8 cellular contexts compared by ENCODE assay signal in the genomic region with DNA sequence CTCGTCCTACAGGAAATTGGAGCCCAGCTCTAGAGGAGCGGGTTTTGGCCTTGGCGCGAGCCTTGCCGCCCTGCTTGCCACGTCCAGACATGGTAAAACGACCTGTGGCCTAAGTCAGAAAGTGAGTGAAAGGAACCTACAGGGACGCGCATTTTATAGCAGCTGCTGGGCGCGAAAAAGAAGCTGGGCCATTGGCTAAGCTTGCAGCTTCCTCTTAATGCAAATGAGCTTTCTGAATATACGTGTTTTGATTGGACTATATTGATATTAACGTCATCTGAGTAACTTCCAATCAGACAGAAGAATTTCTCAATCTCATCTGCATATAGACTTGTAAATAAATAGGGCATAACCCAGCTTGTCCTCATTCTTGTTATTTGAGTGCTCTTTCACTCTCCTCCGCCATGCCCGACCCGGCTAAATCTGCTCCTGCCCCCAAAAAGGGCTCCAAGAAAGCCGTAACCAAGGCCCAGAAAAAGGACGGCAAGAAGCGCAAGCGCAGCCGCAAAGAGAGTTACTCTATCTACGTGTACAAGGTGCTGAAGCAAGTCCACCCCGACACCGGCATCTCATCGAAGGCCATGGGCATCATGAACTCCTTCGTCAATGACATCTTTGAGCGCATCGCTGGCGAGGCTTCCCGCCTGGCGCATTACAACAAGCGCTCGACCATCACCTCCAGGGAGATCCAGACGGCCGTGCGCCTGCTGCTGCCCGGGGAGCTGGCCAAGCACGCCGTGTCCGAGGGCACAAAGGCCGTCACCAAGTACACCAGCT. TPM values are rescaled to one million over a fixed set of nuclear protein-coding genes. Genes with fewer than 3 reads are reported as not detected.
DNase-seq lines count a peak whose midpoint lies in the region; ATAC-seq and TF ChIP-seq lines count a peak whose summit lies in the region.

No MANE protein-coding gene starts in this region.

- no peaks in the 10 kb centered on the region for H3K27me3 Mint-ChIP-seq in activated T-cell treated with anti-CD3 and anti-CD28 coated beads, Interleukin-2, amount 50 U/mL, for 4 hours (ENCODE audit: low read depth)
- H3K27me3 Mint-ChIP-seq in natural killer cell (ENCODE audit: low read depth in 2 of 2), result no peaks in the 10 kb centered on the region

- POLR2A ChIA-PET in PC-3 (lab: Charles Lee; ENCODE audit: unreplicated experiment), result interaction anchor here (0.5 to 4.2 kb wide), 25 partner anchors 28 to 1837 kb away, joined by 3 to 101 read pairs (median 6); a partner anchor contains a TSS

- peaks cover 10% of the 10 kb centered on the region; the same call in 1 of the 2 replicates for H3K4me1 ChIP-seq in PC-3 (ENCODE audit: insufficient read depth, low read length)
- H3K4me1 ChIP-seq in fibroblast of lung (ENCODE audit: control insufficient read depth, extremely low read depth, insufficient read depth, low read length), result peaks cover 3% of the 10 kb centered on the region

- H3K27ac Mint-ChIP-seq in natural killer cell, result no peak overlapping the region

- peaks cover 4% of the 10 kb centered on the region for H3F3A ChIP-seq in PC-3 (ENCODE audit: low read length, unreplicated experiment)

- no peaks in the 10 kb centered on the region for H3K9me2 ChIP-seq in PC-3 (replicated peaks; ENCODE audit: low read length)

- peaks cover 30% of the 10 kb centered on the region for H3K4me1 Mint-ChIP-seq in activated T-cell treated with anti-CD3 and anti-CD28 coated beads, Interleukin-2, amount 50 U/mL, for 4 hours (ENCODE audit: low read depth)
- H3K4me1 Mint-ChIP-seq in natural killer cell, result peaks cover 34 to 36% of the 10 kb centered on the region in 2 donors

- H3K4me3 ChIP-seq in PC-3 (ENCODE audit: low read length) (peak overlapping the region; percentile 83), fibroblast of lung (replicated peaks in 1 of 4; ENCODE audit: control extremely low read depth in 1 of 4, insufficient read depth in 1 of 4, low read depth in 3 of 4, low read length in 4 of 4) (peak overlapping the region; percentile 61 to 98 (median 82))

- intact Hi-C loops in PC-3 (cut with micrococcal nuclease) (loop anchor here (1.0 to 5.0 kb wide), 6 partner anchors 28 to 1846 kb away; a partner anchor contains a TSS), natural killer cell (cut with micrococcal nuclease) (loop anchor here (1.0 to 10.0 kb wide), 15 partner anchors 21 to 1868 kb away; a partner anchor contains a TSS)

- H3K36me3 ChIP-seq in PC-3 (ENCODE audit: low read depth, low read length) (no peaks in the 10 kb centered on the region), fibroblast of lung (ENCODE audit: control insufficient read depth, insufficient read depth, low read length) (no peaks in the 10 kb centered on the region)

- DNase-seq in DMS53 (lab: John Stamatoyannopoulos, UW), result peak; percentile 98
- peak; percentile 98 for DNase-seq in KBM-7
- peak; percentile 98 for DNase-seq in PC-3
- peak; percentile 74 for DNase-seq in activated T-cell treated with anti-CD3 and anti-CD28 coated beads, Interleukin-2, amount 50 U/mL, for 4 hours
- DNase-seq in fibroblast of lung (ENCODE audit: low read depth in 2 of 2), result peak; percentile 99
- DNase-seq in natural killer cell, result peak; percentile 86
- peak; percentile 80 to 97 (median 89) for DNase-seq in stimulated activated naive CD4-positive, alpha-beta T cell (lab: John Stamatoyannopoulos, UW)

- H2AFZ ChIP-seq in PC-3 (ENCODE audit: low read length), result no peak overlapping the region
- peak overlapping the region; percentile 68 for H2AFZ ChIP-seq in fibroblast of lung (ENCODE audit: low read length)

- H3K9me3 ChIP-seq in PC-3 (ENCODE audit: low read length) (no peaks in the 10 kb centered on the region), fibroblast of lung (ENCODE audit: control insufficient read depth, insufficient read depth, low read depth, low read length) (no peaks in the 10 kb centered on the region)

- TF ChIP-seq CTCF in PC-3 (conservative IDR thresholded peaks at IDR 0.05; ENCODE audit: low read depth, low read length), result no peak
- TF ChIP-seq CTCF in fibroblast of lung (conservative IDR thresholded peaks at IDR 0.05 in 1 of 2, IDR thresholded peaks at IDR 0.05 in 1 of 2; ENCODE audit: low read depth in 1 of 2, low read length in 2 of 2), result no peak
- TF ChIP-seq CTCF in natural killer cell (IDR thresholded peaks at IDR 0.05), result no peak

- peaks cover 3% of the 10 kb centered on the region for H3K9me3 Mint-ChIP-seq in activated T-cell treated with anti-CD3 and anti-CD28 coated beads, Interleukin-2, amount 50 U/mL, for 4 hours
- no peaks in the 10 kb centered on the region for H3K9me3 Mint-ChIP-seq in natural killer cell

- H3K4me2 ChIP-seq in PC-3 (ENCODE audit: low read length) (peak overlapping the region; percentile 92), fibroblast of lung (ENCODE audit: extremely low read depth, insufficient read depth, low read length) (peak overlapping the region; percentile 64)

- H3K79me2 ChIP-seq in PC-3 (ENCODE audit: low read length) (peaks cover 41% of the 10 kb centered on the region), fibroblast of lung (ENCODE audit: control insufficient read depth, insufficient read depth, low read length) (no peaks in the 10 kb centered on the region)

- ATAC-seq in GM21717 (IDR thresholded peaks at IDR 0.05; ENCODE audit: unreplicated experiment) (peak; percentile 46), PC-3 (peak; percentile 68), natural killer cell (peak; percentile 70 to 85 (median 72))
- ATAC-seq in activated T-cell treated with anti-CD3 and anti-CD28 coated beads, Interleukin-2, amount 50 U/mL, for 4 hours, result peak; percentile 69 to 74

- BruUV-seq in PC-3 (replicated peaks; lab: Mats Ljungman, UMichigan), result TSS peak; percentile 87

- H3K36me3 Mint-ChIP-seq in activated T-cell treated with anti-CD3 and anti-CD28 coated beads, Interleukin-2, amount 50 U/mL, for 4 hours (ENCODE audit: insufficient read depth), result peaks cover 2% of the 10 kb centered on the region
- H3K36me3 Mint-ChIP-seq in natural killer cell, result no peaks in the 10 kb centered on the region

- H3K27ac ChIP-seq in PC-3 (ENCODE audit: low read length), result peak overlapping the region; percentile 85
- peak overlapping the region; percentile 89 for H3K27ac ChIP-seq in fibroblast of lung (ENCODE audit: insufficient read depth, low read length)

- H3K27me3 ChIP-seq in PC-3 (ENCODE audit: low read length), result no peaks in the 10 kb centered on the region
- no peaks in the 10 kb centered on the region for H3K27me3 ChIP-seq in fibroblast of lung (ENCODE audit: control insufficient read depth, insufficient read depth, low read length)

- in situ Hi-C loops in KBM-7 (cut with MboI; ENCODE audit: low pct_unique_long_range_greater_than_20kb, low sequenced_read_pairs), result no loop called here

- H4K20me1 ChIP-seq in PC-3 (ENCODE audit: low read length) (no peaks in the 10 kb centered on the region), fibroblast of lung (ENCODE audit: control insufficient read depth, extremely low read depth, insufficient read depth, low read length) (no peaks in the 10 kb centered on the region)

- CTCF ChIA-PET in PC-3 (lab: Charles Lee), result interaction anchor here (0.6 to 1.0 kb wide), 4 partner anchors 55 to 969 kb away, joined by 3 to 8 read pairs (median 4); a partner anchor contains a TSS

- no peak overlapping the region for H3K4me3 Mint-ChIP-seq in activated T-cell treated with anti-CD3 and anti-CD28 coated beads, Interleukin-2, amount 50 U/mL, for 4 hours
- no peak overlapping the region for H3K4me3 Mint-ChIP-seq in natural killer cell

- peak overlapping the region; percentile 97 for H3K9ac ChIP-seq in PC-3 (ENCODE audit: low read length)
- H3K9ac ChIP-seq in fibroblast of lung (ENCODE audit: insufficient read depth, low read length), result peak overlapping the region; percentile 72

RNA-seq across cellular contexts. Expression of a gene that starts 18.9 kb away (rescaled TPM):
- total RNA-seq in PC-3 (2014; rRNA removed) (not detected in 2 replicates), fibroblast of lung (not detected in 2 replicates), natural killer cell (not detected)
- total RNA-seq in activated T-cell treated with anti-CD3 and anti-CD28 coated beads, Interleukin-2, amount 50 U/mL, for 4 hours, result not detected
- polyA plus RNA-seq in fibroblast of lung, result not detected in 2 replicates
- not detected in 2 replicates for polyA plus RNA-seq in fibroblast of lung (2012)
- polyA minus RNA-seq in fibroblast of lung (ENCODE audit: low replicate concordance), result not detected in 2 replicates

Comparison
In these comparisons a context has a peak if more than half of its experiments do, and no peak if none do; other contexts are left out.
1. Peak in every context shown above with its lines: DNase-seq, ATAC-seq, H3K4me3 ChIP-seq and H3K27ac ChIP-seq.